Comparison of ENCODE assay signal across 11 cellular contexts in the genomic region with DNA sequence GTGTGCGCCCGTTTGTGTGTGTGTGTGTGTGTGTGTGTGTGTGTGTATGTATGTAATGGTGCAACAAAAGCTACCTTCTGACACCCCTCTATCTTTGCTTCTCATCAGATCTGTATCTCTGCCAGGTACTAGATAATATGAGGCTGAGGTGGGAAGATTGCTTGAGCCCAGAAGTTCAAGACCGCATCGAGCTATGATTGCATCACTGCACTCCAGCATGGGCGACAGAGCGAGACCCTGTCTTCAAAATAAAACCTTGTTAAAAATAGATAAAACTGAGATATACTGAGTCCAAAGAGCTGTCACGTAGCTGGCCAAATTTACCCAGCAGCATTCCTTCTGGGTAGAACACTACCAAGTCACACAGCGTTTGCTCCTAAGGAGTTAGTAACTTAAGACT. TPM values are rescaled to one million over a fixed set of nuclear protein-coding genes. Genes with fewer than 3 reads are reported as not detected.
"Had no signal": no experiment of that assay in that cellular context is flagged by ENCODE, and none has a peak within 500 bp of the region (broad histone marks: within the 10 kb centered on the region; RNA-seq: fewer than 3 reads in every experiment).

No MANE protein-coding gene starts in this region.

- H3K9me3 ChIP-seq: HAP-1 had no signal

- H3K4me1 Mint-ChIP-seq: IgD-negative memory B cell had no signal

- H3K27me3 Mint-ChIP-seq: IgD-negative memory B cell had no signal

- H3K4me1 ChIP-seq: HAP-1 had no signal

- H3K4me3 Mint-ChIP-seq: GM23338, HFFc6, IgD-negative memory B cell had no signal

- H3K9ac ChIP-seq: KMS-11 had no signal

- H3K27ac ChIP-seq: HL-60, KMS-11 had no signal

- FAIRE-seq: H54, HepG2 had no signal

- H3K27ac Mint-ChIP-seq: GM23338, HFFc6, IgD-negative memory B cell had no signal

- H3K36me3 ChIP-seq: HAP-1 had no signal

- ATAC-seq: GM23338, HCT116, HepG2 had no signal

- H3K9me3 Mint-ChIP-seq: GM23338, IgD-negative memory B cell had no signal

- H3K4me2 ChIP-seq: GM23338, KMS-11 had no signal

- DNase-seq: HFFc6, Kasumi-1, KBM-7 had no signal

- H3K4me3 ChIP-seq: GM23338, HAP-1 had no signal

- H3K36me3 Mint-ChIP-seq: IgD-negative memory B cell had no signal

RNA-seq across cellular contexts. Expression of a gene that starts 18.4 kb away (rescaled TPM):
- total RNA-seq: HepG2, HFFc6 had no signal
